ENCODE assay signal across 1 cellular context in the genomic region with DNA sequence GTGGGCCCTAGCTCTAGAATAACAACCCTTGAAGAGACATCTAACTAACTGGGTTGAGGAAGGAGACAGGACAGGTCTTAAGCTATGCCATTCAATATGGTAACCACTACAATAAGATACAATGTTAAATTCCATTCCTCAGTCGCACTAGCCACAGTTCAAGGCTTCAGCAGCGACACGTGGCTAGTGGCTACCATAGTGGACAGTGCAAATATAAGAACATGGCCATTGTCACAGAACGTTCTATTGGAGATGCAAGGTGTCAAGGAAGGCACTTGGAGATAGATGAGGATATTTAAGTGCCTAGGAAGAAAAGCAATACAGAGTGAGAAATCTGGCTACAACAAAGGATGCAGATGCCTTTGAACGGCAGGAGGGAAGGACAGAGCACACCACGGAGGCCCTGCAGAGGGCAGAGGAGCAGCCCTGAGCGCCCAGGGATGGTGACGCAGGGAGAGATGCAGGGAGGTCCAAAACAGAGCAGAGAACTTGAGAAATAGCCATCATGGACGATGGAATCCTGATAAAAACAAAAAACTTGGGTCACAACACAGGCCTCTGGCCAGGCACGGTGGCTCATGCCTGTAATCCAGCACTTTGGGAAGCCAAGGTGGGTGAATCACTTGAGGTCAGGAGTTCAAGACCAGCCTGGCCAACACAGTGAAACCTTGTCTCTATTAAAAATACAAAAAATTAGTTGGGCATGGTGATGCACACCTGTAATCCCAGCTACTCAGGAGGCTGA.
TF ChIP-seq lines count a peak whose summit lies in the region.

No MANE protein-coding gene starts in this region.

TF ChIP-seq in H1, 55 proteins besides CTCF, POLR2A, EP300 and RAD21:
- TF ChIP-seq POLR2AphosphoS5 (IDR thresholded peaks at IDR 0.05; ENCODE audit: low read depth, low read length): 0 out of 2 replicates have a peak, but pooled peaks have one; percentile 22
- TF ChIP-seq, protein P1, sequence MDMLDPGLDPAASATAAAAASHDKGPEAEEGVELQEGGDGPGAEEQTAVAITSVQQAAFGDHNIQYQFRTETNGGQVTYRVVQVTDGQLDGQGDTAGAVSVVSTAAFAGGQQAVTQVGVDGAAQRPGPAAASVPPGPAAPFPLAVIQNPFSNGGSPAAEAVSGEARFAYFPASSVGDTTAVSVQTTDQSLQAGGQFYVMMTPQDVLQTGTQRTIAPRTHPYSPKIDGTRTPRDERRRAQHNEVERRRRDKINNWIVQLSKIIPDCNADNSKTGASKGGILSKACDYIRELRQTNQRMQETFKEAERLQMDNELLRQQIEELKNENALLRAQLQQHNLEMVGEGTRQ (IDR thresholded peaks at IDR 0.05; ENCODE audit: low read length): no peak
- TF ChIP-seq MAFK (IDR thresholded peaks at IDR 0.05; ENCODE audit: low read depth, low read length): no peak
